In genomic region chr11:58926695-58927094, GRCh38 we compare ENCODE assay signal across 15 cellular contexts. TPM values are rescaled to one million over a fixed set of nuclear protein-coding genes. Genes with fewer than 3 reads are reported as not detected.
A peak's percentile ranks its signal among the peaks of the same experiment; 100 is the strongest.
DNase-seq lines count a peak whose midpoint lies in the region; FAIRE-seq and TF ChIP-seq lines count a peak whose summit lies in the region.
"Had no signal": no experiment of that assay in that cellular context is flagged by ENCODE, and none has a peak within 500 bp of the region (broad histone marks: within the 10 kb centered on the region; RNA-seq: fewer than 3 reads in every experiment).

No MANE protein-coding gene starts in this region.

- no peak overlapping the region for H3K4me3 ChIP-seq in fibroblast of villous mesenchyme (ENCODE audit: low read depth, low read length)
- no peak overlapping the region for H3K4me3 ChIP-seq in right atrium auricular region

- no peaks in the 10 kb centered on the region for H3K36me3 ChIP-seq in right atrium auricular region

- H3K4me1 ChIP-seq in right atrium auricular region: no peaks in the 10 kb centered on the region

- H3K27ac ChIP-seq in right atrium auricular region: peak overlapping the region in 1 of 2 donors; percentile 6

- H3K27me3 ChIP-seq in right atrium auricular region: no peaks in the 10 kb centered on the region

- peak; percentile 48 for DNase-seq in ELR (ENCODE audit: low read depth)
- peak; percentile 30 for DNase-seq in RCC 7860 (ENCODE audit: low spot score)
- peak; percentile 23 for DNase-seq in fibroblast of villous mesenchyme (ENCODE audit: low read depth)
- DNase-seq in renal cortical epithelial cell (ENCODE audit: low read depth): peak; percentile 98
- DNase-seq in putamen (ENCODE audit: low spot score): no peak
- no peak for DNase-seq in activated CD8-positive, alpha-beta memory T cell treated with anti-CD3 and anti-CD28 coated beads for 24 hours
- DNase-seq in right atrium auricular region (ENCODE audit: low spot score): no peak
- DNase-seq: activated CD4-positive, alpha-beta T cell treated with anti-CD3 and anti-CD28 coated beads for 1 hour; activated T-cell treated with anti-CD3 and anti-CD28 coated beads for 4 hours; GDM1; trophoblast cell had no signal

- H3K9me3 ChIP-seq in right atrium auricular region: no peaks in the 10 kb centered on the region

- peak; percentile 60 for FAIRE-seq in RCC 7860 (lab: Jason Lieb, UNC)
- FAIRE-seq: colon, GM19239 had no signal

- TF ChIP-seq CTCF in fibroblast of villous mesenchyme (IDR thresholded peaks at IDR 0.05; ENCODE audit: insufficient read depth, low read depth, low read length) (no peak), right atrium auricular region (IDR thresholded peaks at IDR 0.05) (no peak)

RNA-seq across cellular contexts. Expression of gene GLYATL1, which starts 12.6 kb away (rescaled TPM):
- total RNA-seq in fibroblast of villous mesenchyme (under 0.01 TPM in 1 of 2 replicates, not detected in the other), renal cortical epithelial cell (2.8 and 5.0 TPM in 2 replicates), right atrium auricular region (not detected)
- total RNA-seq: CD8-positive, alpha-beta memory T cell; posterior vena cava had no signal

Comparison
In these comparisons a context has a peak if more than half of its experiments do, and no peak if none do; other contexts are left out.
1. DNase-seq: peak in ELR (single experiment), RCC 7860 (single experiment), fibroblast of villous mesenchyme (single experiment) and renal cortical epithelial cell (single experiment); none in putamen (single experiment), activated CD8-positive, alpha-beta memory T cell treated with anti-CD3 and anti-CD28 coated beads for 24 hours (single experiment) and right atrium auricular region (single experiment).